In genomic region chr11:27392715-27393114, GRCh38 we compare ENCODE assay signal across 9 cellular contexts. TPM values are rescaled to one million over a fixed set of nuclear protein-coding genes. Genes with fewer than 3 reads are reported as not detected.
DNase-seq lines count a peak whose midpoint lies in the region; ATAC-seq and TF ChIP-seq lines count a peak whose summit lies in the region.
"Had no signal": no experiment of that assay in that cellular context is flagged by ENCODE, and none has a peak within 500 bp of the region (broad histone marks: within the 10 kb centered on the region; RNA-seq: fewer than 3 reads in every experiment).

No MANE protein-coding gene starts in this region.

- peaks cover 74% of the 10 kb centered on the region for H3K4me1 Mint-ChIP-seq in glutamatergic neuron (ENCODE audit: low read depth, unreplicated experiment)

- peak overlapping the region; percentile 75 for H3K27ac Mint-ChIP-seq in glutamatergic neuron (ENCODE audit: unreplicated experiment)

- TF ChIP-seq POLR2A in vagina (IDR thresholded peaks at IDR 0.05): no peak

- H3K4me1 ChIP-seq in ascending aorta: peaks cover 0 to 12% of the 10 kb centered on the region in 2 donors
- H3K4me1 ChIP-seq in vagina: peaks cover 33% of the 10 kb centered on the region

- H3K4me3 ChIP-seq in ascending aorta (no peak overlapping the region), vagina (no peak overlapping the region)
- H3K4me3 ChIP-seq: ovary had no signal

- H3K27me3 ChIP-seq in ascending aorta (no peaks in the 10 kb centered on the region), vagina (no peaks in the 10 kb centered on the region)
- H3K27me3 ChIP-seq: ovary had no signal

- H3K36me3 ChIP-seq in ascending aorta: no peaks in the 10 kb centered on the region
- H3K36me3 ChIP-seq in vagina: no peaks in the 10 kb centered on the region
- H3K36me3 ChIP-seq: ovary had no signal

- H3K4me3 Mint-ChIP-seq in glutamatergic neuron (ENCODE audit: unreplicated experiment): peak overlapping the region; percentile 46

- TF ChIP-seq CTCF in VCaP (conservative IDR thresholded peaks at IDR 0.05) (no peak), glutamatergic neuron (IDR thresholded peaks at IDR 0.05; ENCODE audit: partially characterized antibody, unreplicated experiment) (no peak), ascending aorta (IDR thresholded peaks at IDR 0.05) (no peak), vagina (IDR thresholded peaks at IDR 0.05) (no peak)

- DNase-seq in GM04504 (ENCODE audit: low read depth): peak; percentile 20
- no peak for DNase-seq in glutamatergic neuron
- peak; percentile 75 for DNase-seq in renal cortical epithelial cell (ENCODE audit: low read depth)
- no peak for DNase-seq in stimulated activated naive CD4-positive, alpha-beta T cell (lab: John Stamatoyannopoulos, UW)
- no peak for DNase-seq in ascending aorta (ENCODE audit: low spot score in 2 of 2)
- no peak for DNase-seq in vagina (ENCODE audit: extremely low spot score in 2 of 2)
- DNase-seq: ovary had no signal

- peaks cover 3% of the 10 kb centered on the region for H3K9me3 Mint-ChIP-seq in glutamatergic neuron (ENCODE audit: unreplicated experiment)

- peak overlapping the region; percentile 96 for H3K27ac ChIP-seq in VCaP
- H3K27ac ChIP-seq in ascending aorta: no peak overlapping the region
- H3K27ac ChIP-seq in vagina: no peak overlapping the region

- H3K27me3 Mint-ChIP-seq in glutamatergic neuron (ENCODE audit: unreplicated experiment): peaks cover 4% of the 10 kb centered on the region

- no peaks in the 10 kb centered on the region for H3K9me3 ChIP-seq in ascending aorta
- no peaks in the 10 kb centered on the region for H3K9me3 ChIP-seq in vagina
- H3K9me3 ChIP-seq: ovary had no signal

- no peak for ATAC-seq in GM19035 (IDR thresholded peaks at IDR 0.05; ENCODE audit: unreplicated experiment)

- intact Hi-C loops in ascending aorta (cut with DNase I) (no loop called here), vagina (cut with DNase I) (no loop called here)

- no peaks in the 10 kb centered on the region for H3K36me3 Mint-ChIP-seq in glutamatergic neuron (ENCODE audit: unreplicated experiment)

RNA-seq across cellular contexts. Expression of gene CCDC34, which starts 29.7 kb away (rescaled TPM):
- total RNA-seq in glutamatergic neuron (ENCODE audit: unreplicated experiment) (3.5 TPM), renal cortical epithelial cell (4.0 and 5.0 TPM in 2 replicates), ascending aorta (1.6 TPM), vagina (4.7 TPM)

Comparison
In these comparisons a context has a peak if more than half of its experiments do, and no peak if none do; other contexts are left out.
1. DNase-seq: peak in GM04504 (single experiment) and renal cortical epithelial cell (single experiment); none in glutamatergic neuron (single experiment), stimulated activated naive CD4-positive, alpha-beta T cell (0 of 6), ascending aorta (0 of 2) and vagina (0 of 2).